ENCODE assay signal across 25 cellular contexts in the genomic region with DNA sequence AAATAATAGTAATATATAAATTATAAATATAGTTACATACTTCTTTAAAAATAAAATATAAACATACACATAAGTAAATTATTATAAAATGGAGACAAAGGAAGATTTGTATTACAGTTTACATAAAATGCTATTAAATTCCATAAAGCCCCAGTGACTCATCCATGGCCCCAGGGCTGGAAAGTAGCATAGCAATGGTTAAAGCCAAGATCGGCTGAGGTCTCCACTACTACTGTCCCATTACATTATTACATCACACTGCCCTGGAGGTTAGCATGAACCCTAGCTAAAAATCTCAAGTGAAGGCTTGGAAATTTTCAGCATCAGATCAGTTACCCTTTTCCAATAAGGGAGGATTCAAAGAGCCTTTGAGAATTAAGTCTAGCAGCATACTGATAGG.
A peak's percentile ranks its signal among the peaks of the same experiment; 100 is the strongest.
DNase-seq lines count a peak whose midpoint lies in the region; ATAC-seq and TF ChIP-seq lines count a peak whose summit lies in the region.
"Had no signal": no experiment of that assay in that cellular context is flagged by ENCODE, and none has a peak within 500 bp of the region (broad histone marks: within the 10 kb centered on the region; RNA-seq: fewer than 3 reads in every experiment).

No MANE protein-coding gene starts in this region.

- peak; percentile 37 for DNase-seq in H4 (ENCODE audit: low spot score)
- DNase-seq in RPMI7951 (ENCODE audit: low read depth): peak; percentile 54
- peak; percentile 55 for DNase-seq in epithelial cell of esophagus (ENCODE audit: low read depth)
- no peak for DNase-seq in ecto neural progenitor cell (ENCODE audit: low spot score)
- DNase-seq in NAMALWA (ENCODE audit: low spot score): no peak
- no peak for DNase-seq in C1 segment of cervical spinal cord (lab: John Stamatoyannopoulos, UW)
- DNase-seq: activated CD8-positive, alpha-beta T cell treated with anti-CD3 and anti-CD28 coated beads for 36 hours; activated effector memory CD4-positive, alpha-beta T cell treated with Interleukin-2 at 50 U/mL for 16 hours; BE2C; Caco-2; DMS79 treated with DMSO at 0.1 percent for 48 hours; effector CD4-positive, alpha-beta T cell; erythroblast; hippocampal formation; kidney; NCI-H146; NCI-H2171; pancreas; SW 1271 had no signal

- peak overlapping the region; percentile 45; the same call in 1 of the 2 replicates for H3K27ac ChIP-seq in 22Rv1
- H3K27ac ChIP-seq: pancreas, right atrium auricular region had no signal

- no peak overlapping the region for H3K4me3 ChIP-seq in epithelial cell of esophagus (ENCODE audit: low read length)
- H3K4me3 ChIP-seq: pancreas, right atrium auricular region had no signal

- no peak for ATAC-seq in SK-N-SH treated with all-trans-retinoic acid at 6 μM for 48 hours
- ATAC-seq: activated CD4-positive, CD25-positive, alpha-beta regulatory T cell treated with anti-CD3 and anti-CD28 coated beads, Interleukin-2, amount 50 U/mL, for 24 hours; activated CD8-positive, alpha-beta T cell treated with anti-CD3 and anti-CD28 coated beads for 36 hours; HCT116; pancreas; stimulated activated memory B cell treated with anti-CD40 and anti-IgM and Interleukin-4, amounts not matched to agents 10 μg/mL and 1 μg/mL and 100 μg/mL, for 72 hours had no signal

- no peak for TF ChIP-seq CTCF in 22Rv1 (IDR thresholded peaks at IDR 0.05)
- no peak for TF ChIP-seq CTCF in epithelial cell of esophagus (IDR thresholded peaks at IDR 0.05; ENCODE audit: insufficient read depth, low read depth, low read length, missing control alignments)

TF ChIP-seq in SK-N-SH treated with all-trans-retinoic acid at 6 μM for 48 hours, 23 proteins besides CTCF, POLR2A, EP300 and RAD21:
- TF ChIP-seq PPARA (CRISPR knock-in tag; IDR thresholded peaks at IDR 0.05; ENCODE audit: borderline replicate concordance): no peak
- TF ChIP-seq ZNF8 (CRISPR knock-in tag; IDR thresholded peaks at IDR 0.05): no peak
- no peak for TF ChIP-seq CSRNP3 (CRISPR knock-in tag; IDR thresholded peaks at IDR 0.05)
- TF ChIP-seq, protein P1, sequence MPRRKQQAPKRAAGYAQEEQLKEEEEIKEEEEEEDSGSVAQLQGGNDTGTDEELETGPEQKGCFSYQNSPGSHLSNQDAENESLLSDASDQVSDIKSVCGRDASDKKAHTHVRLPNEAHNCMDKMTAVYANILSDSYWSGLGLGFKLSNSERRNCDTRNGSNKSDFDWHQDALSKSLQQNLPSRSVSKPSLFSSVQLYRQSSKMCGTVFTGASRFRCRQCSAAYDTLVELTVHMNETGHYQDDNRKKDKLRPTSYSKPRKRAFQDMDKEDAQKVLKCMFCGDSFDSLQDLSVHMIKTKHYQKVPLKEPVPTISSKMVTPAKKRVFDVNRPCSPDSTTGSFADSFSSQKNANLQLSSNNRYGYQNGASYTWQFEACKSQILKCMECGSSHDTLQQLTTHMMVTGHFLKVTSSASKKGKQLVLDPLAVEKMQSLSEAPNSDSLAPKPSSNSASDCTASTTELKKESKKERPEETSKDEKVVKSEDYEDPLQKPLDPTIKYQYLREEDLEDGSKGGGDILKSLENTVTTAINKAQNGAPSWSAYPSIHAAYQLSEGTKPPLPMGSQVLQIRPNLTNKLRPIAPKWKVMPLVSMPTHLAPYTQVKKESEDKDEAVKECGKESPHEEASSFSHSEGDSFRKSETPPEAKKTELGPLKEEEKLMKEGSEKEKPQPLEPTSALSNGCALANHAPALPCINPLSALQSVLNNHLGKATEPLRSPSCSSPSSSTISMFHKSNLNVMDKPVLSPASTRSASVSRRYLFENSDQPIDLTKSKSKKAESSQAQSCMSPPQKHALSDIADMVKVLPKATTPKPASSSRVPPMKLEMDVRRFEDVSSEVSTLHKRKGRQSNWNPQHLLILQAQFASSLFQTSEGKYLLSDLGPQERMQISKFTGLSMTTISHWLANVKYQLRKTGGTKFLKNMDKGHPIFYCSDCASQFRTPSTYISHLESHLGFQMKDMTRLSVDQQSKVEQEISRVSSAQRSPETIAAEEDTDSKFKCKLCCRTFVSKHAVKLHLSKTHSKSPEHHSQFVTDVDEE (CRISPR knock-in tag; IDR thresholded peaks at IDR 0.05): no peak
- no peak for TF ChIP-seq ZNF565 (CRISPR knock-in tag; conservative IDR thresholded peaks at IDR 0.05; ENCODE audit: low read depth)
- TF ChIP-seq ISL1 (CRISPR knock-in tag; IDR thresholded peaks at IDR 0.05): no peak
- TF ChIP-seq, protein P2, sequence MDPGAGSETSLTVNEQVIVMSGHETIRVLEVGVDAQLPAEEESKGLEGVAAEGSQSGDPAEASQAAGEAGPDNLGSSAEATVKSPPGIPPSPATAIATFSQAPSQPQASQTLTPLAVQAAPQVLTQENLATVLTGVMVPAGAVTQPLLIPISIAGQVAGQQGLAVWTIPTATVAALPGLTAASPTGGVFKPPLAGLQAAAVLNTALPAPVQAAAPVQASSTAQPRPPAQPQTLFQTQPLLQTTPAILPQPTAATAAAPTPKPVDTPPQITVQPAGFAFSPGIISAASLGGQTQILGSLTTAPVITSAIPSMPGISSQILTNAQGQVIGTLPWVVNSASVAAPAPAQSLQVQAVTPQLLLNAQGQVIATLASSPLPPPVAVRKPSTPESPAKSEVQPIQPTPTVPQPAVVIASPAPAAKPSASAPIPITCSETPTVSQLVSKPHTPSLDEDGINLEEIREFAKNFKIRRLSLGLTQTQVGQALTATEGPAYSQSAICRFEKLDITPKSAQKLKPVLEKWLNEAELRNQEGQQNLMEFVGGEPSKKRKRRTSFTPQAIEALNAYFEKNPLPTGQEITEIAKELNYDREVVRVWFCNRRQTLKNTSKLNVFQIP (CRISPR knock-in tag; IDR thresholded peaks at IDR 0.05; ENCODE audit: borderline replicate concordance, low read depth): no peak
- TF ChIP-seq ZFP3 (CRISPR knock-in tag; IDR thresholded peaks at IDR 0.05): no peak
- TF ChIP-seq GLIS3 (CRISPR knock-in tag; IDR thresholded peaks at IDR 0.05): no peak
- no peak for TF ChIP-seq ESRRG (CRISPR knock-in tag; IDR thresholded peaks at IDR 0.05)
- TF ChIP-seq ZC3H10 (CRISPR knock-in tag; IDR thresholded peaks at IDR 0.05): no peak
- no peak for TF ChIP-seq ZFP30 (CRISPR knock-in tag; IDR thresholded peaks at IDR 0.05)
- no peak for TF ChIP-seq ZNF70 (CRISPR knock-in tag; IDR thresholded peaks at IDR 0.05)
- TF ChIP-seq TOX (CRISPR knock-in tag; IDR thresholded peaks at IDR 0.05; ENCODE audit: borderline replicate concordance): no peak

Comparison
In these comparisons a context has a peak if more than half of its experiments do, and no peak if none do; other contexts are left out.
1. DNase-seq: peak in H4 (single experiment), RPMI7951 (single experiment) and epithelial cell of esophagus (single experiment); none in ecto neural progenitor cell (single experiment), NAMALWA (single experiment) and C1 segment of cervical spinal cord (0 of 14).